In genomic region chr11:69615545-69616278, GRCh38 we compare ENCODE assay signal across 1 cellular context.
A peak's percentile ranks its signal among the peaks of the same experiment; 100 is the strongest.
TF ChIP-seq lines count a peak whose summit lies in the region.

No MANE protein-coding gene starts in this region.

TF ChIP-seq in HepG2, 621 proteins besides CTCF, POLR2A, EP300 and RAD21 (continued from another document and continues in another):
- TF ChIP-seq ZXDC (CRISPR knock-in tag; IDR thresholded peaks at IDR 0.05) (no peak; the same call in 1 of the 2 replicates), ZNF317 (CRISPR knock-in tag; IDR thresholded peaks at IDR 0.05) (peak; percentile 15; the same call in 1 of the 2 replicates), ZNF281 (CRISPR knock-in tag; IDR thresholded peaks at IDR 0.05; ENCODE audit: borderline replicate concordance) (no peak), ZNF552 (CRISPR knock-in tag; IDR thresholded peaks at IDR 0.05; ENCODE audit: borderline replicate concordance) (no peak), REL (CRISPR knock-in tag; conservative IDR thresholded peaks at IDR 0.05) (no peak), ZNF382 (CRISPR knock-in tag; IDR thresholded peaks at IDR 0.05; ENCODE audit: borderline replicate concordance) (no peak), NR2F1 (CRISPR knock-in tag; IDR thresholded peaks at IDR 0.05) (no peak), ZNF615 (CRISPR knock-in tag; IDR thresholded peaks at IDR 0.05; ENCODE audit: borderline replicate concordance) (no peak), NFE2 (CRISPR knock-in tag; IDR thresholded peaks at IDR 0.05) (no peak), PBX2 (CRISPR knock-in tag; IDR thresholded peaks at IDR 0.05) (no peak), SNAPC4 (CRISPR knock-in tag; IDR thresholded peaks at IDR 0.05) (peak; percentile 66; the same call in 1 of the 2 replicates), ZBTB49 (CRISPR knock-in tag; IDR thresholded peaks at IDR 0.05; ENCODE audit: borderline replicate concordance) (no peak), ZFP41 (CRISPR knock-in tag; IDR thresholded peaks at IDR 0.05; ENCODE audit: borderline replicate concordance) (no peak), ATF5 (CRISPR knock-in tag; IDR thresholded peaks at IDR 0.05; ENCODE audit: low read depth) (no peak), STAG1 (CRISPR knock-in tag; IDR thresholded peaks at IDR 0.05) (no peak), ZNF574 (CRISPR knock-in tag; IDR thresholded peaks at IDR 0.05) (peak; percentile 72), ZNF441 (CRISPR knock-in tag; IDR thresholded peaks at IDR 0.05; ENCODE audit: borderline replicate concordance) (no peak), ZNF557 (CRISPR knock-in tag; IDR thresholded peaks at IDR 0.05) (no peak), IRF1 (CRISPR knock-in tag; IDR thresholded peaks at IDR 0.05; ENCODE audit: low read depth) (no peak), ZNF446 (CRISPR knock-in tag; IDR thresholded peaks at IDR 0.05) (no peak), GATA4 (IDR thresholded peaks at IDR 0.05; ENCODE audit: borderline replicate concordance, low read depth) (no peak), ZNF570 (CRISPR knock-in tag; IDR thresholded peaks at IDR 0.05; ENCODE audit: borderline replicate concordance) (no peak), ZNF619 (CRISPR knock-in tag; IDR thresholded peaks at IDR 0.05) (no peak), SSRP1 (CRISPR knock-in tag; IDR thresholded peaks at IDR 0.05) (no peak), ZSCAN22 (CRISPR knock-in tag; IDR thresholded peaks at IDR 0.05) (no peak), SMARCC2 (IDR thresholded peaks at IDR 0.05) (no peak), BRD4 (CRISPR knock-in tag; IDR thresholded peaks at IDR 0.05) (no peak), ZHX2 (IDR thresholded peaks at IDR 0.05; ENCODE audit: low read depth) (no peak), ZHX2 (CRISPR knock-in tag; IDR thresholded peaks at IDR 0.05; ENCODE audit: borderline replicate concordance) (no peak)
